In the genomic region with DNA sequence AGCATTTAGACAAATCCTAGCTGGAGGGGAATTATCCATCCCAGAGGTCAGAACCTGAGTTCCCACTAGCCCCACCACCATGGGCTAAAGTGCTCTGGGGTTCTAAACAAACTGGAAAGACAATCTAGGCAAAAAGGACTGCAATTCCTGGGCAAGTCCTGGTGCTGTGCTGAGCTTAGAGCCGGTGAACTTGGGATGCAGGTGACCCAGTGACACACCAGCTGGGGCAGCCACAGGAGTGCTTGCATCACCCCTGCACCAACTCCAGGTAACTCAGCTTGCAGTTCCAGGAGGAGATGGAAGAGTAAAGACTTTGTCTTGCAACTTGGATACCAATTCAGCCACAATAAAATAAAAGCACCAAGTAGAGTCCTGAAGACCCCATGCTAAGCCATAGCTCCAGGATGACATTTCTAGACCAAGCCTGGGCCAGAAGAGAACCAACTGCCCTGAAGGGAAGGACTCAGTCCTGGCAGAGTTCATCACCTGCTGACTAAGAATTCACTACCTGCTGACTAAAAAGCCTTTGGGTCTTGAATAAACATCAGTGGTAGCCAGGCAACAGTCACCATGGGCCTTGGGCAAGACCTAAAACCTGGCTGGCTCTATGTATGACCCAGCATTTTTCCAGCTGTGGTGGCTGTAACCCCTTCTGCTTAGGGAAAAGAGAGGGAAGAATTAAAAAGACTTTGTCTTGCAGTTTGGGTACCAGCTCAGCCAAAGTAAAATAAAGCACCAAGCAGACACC, we compare ENCODE assay signal across 1 cellular context.
TF ChIP-seq lines count a peak whose summit lies in the region.

No MANE protein-coding gene starts in this region.

TF ChIP-seq in GM23338, 12 proteins besides CTCF, POLR2A, EP300 and RAD21 (continued from another document):
- TF ChIP-seq, protein P1, sequence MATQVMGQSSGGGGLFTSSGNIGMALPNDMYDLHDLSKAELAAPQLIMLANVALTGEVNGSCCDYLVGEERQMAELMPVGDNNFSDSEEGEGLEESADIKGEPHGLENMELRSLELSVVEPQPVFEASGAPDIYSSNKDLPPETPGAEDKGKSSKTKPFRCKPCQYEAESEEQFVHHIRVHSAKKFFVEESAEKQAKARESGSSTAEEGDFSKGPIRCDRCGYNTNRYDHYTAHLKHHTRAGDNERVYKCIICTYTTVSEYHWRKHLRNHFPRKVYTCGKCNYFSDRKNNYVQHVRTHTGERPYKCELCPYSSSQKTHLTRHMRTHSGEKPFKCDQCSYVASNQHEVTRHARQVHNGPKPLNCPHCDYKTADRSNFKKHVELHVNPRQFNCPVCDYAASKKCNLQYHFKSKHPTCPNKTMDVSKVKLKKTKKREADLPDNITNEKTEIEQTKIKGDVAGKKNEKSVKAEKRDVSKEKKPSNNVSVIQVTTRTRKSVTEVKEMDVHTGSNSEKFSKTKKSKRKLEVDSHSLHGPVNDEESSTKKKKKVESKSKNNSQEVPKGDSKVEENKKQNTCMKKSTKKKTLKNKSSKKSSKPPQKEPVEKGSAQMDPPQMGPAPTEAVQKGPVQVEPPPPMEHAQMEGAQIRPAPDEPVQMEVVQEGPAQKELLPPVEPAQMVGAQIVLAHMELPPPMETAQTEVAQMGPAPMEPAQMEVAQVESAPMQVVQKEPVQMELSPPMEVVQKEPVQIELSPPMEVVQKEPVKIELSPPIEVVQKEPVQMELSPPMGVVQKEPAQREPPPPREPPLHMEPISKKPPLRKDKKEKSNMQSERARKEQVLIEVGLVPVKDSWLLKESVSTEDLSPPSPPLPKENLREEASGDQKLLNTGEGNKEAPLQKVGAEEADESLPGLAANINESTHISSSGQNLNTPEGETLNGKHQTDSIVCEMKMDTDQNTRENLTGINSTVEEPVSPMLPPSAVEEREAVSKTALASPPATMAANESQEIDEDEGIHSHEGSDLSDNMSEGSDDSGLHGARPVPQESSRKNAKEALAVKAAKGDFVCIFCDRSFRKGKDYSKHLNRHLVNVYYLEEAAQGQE (IDR thresholded peaks at IDR 0.05; ENCODE audit: unreplicated experiment) = no peak
- TF ChIP-seq EZH2 (IDR thresholded peaks at IDR 0.05; ENCODE audit: low read depth, unreplicated experiment) (no peak), NANOG (IDR thresholded peaks at IDR 0.05; ENCODE audit: borderline replicate concordance) (no peak)
- TF ChIP-seq, protein P2, sequence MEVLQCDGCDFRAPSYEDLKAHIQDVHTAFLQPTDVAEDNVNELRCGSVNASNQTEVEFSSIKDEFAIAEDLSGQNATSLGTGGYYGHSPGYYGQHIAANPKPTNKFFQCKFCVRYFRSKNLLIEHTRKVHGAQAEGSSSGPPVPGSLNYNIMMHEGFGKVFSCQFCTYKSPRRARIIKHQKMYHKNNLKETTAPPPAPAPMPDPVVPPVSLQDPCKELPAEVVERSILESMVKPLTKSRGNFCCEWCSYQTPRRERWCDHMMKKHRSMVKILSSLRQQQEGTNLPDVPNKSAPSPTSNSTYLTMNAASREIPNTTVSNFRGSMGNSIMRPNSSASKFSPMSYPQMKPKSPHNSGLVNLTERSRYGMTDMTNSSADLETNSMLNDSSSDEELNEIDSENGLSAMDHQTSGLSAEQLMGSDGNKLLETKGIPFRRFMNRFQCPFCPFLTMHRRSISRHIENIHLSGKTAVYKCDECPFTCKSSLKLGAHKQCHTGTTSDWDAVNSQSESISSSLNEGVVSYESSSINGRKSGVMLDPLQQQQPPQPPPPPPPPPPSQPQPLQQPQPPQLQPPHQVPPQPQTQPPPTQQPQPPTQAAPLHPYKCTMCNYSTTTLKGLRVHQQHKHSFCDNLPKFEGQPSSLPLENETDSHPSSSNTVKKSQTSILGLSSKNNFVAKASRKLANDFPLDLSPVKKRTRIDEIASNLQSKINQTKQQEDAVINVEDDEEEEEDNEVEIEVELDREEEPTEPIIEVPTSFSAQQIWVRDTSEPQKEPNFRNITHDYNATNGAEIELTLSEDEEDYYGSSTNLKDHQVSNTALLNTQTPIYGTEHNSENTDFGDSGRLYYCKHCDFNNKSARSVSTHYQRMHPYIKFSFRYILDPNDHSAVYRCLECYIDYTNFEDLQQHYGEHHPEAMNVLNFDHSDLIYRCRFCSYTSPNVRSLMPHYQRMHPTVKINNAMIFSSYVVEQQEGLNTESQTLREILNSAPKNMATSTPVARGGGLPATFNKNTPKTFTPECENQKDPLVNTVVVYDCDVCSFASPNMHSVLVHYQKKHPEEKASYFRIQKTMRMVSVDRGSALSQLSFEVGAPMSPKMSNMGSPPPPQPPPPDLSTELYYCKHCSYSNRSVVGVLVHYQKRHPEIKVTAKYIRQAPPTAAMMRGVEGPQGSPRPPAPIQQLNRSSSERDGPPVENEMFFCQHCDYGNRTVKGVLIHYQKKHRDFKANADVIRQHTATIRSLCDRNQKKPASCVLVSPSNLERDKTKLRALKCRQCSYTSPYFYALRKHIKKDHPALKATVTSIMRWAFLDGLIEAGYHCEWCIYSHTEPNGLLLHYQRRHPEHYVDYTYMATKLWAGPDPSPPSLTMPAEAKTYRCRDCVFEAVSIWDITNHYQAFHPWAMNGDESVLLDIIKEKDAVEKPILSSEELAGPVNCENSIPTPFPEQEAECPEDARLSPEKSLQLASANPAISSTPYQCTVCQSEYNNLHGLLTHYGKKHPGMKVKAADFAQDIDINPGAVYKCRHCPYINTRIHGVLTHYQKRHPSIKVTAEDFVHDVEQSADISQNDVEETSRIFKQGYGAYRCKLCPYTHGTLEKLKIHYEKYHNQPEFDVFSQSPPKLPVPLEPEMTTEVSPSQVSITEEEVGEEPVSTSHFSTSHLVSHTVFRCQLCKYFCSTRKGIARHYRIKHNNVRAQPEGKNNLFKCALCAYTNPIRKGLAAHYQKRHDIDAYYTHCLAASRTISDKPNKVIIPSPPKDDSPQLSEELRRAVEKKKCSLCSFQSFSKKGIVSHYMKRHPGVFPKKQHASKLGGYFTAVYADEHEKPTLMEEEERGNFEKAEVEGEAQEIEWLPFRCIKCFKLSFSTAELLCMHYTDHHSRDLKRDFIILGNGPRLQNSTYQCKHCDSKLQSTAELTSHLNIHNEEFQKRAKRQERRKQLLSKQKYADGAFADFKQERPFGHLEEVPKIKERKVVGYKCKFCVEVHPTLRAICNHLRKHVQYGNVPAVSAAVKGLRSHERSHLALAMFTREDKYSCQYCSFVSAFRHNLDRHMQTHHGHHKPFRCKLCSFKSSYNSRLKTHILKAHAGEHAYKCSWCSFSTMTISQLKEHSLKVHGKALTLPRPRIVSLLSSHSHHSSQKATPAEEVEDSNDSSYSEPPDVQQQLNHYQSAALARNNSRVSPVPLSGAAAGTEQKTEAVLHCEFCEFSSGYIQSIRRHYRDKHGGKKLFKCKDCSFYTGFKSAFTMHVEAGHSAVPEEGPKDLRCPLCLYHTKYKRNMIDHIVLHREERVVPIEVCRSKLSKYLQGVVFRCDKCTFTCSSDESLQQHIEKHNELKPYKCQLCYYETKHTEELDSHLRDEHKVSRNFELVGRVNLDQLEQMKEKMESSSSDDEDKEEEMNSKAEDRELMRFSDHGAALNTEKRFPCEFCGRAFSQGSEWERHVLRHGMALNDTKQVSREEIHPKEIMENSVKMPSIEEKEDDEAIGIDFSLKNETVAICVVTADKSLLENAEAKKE (CRISPR knock-in tag; IDR thresholded peaks at IDR 0.05) = no peak
TF ChIP-seq in GM23338: peak in this region for 0.
